Comparison of ENCODE assay signal across 8 cellular contexts in the genomic region with DNA sequence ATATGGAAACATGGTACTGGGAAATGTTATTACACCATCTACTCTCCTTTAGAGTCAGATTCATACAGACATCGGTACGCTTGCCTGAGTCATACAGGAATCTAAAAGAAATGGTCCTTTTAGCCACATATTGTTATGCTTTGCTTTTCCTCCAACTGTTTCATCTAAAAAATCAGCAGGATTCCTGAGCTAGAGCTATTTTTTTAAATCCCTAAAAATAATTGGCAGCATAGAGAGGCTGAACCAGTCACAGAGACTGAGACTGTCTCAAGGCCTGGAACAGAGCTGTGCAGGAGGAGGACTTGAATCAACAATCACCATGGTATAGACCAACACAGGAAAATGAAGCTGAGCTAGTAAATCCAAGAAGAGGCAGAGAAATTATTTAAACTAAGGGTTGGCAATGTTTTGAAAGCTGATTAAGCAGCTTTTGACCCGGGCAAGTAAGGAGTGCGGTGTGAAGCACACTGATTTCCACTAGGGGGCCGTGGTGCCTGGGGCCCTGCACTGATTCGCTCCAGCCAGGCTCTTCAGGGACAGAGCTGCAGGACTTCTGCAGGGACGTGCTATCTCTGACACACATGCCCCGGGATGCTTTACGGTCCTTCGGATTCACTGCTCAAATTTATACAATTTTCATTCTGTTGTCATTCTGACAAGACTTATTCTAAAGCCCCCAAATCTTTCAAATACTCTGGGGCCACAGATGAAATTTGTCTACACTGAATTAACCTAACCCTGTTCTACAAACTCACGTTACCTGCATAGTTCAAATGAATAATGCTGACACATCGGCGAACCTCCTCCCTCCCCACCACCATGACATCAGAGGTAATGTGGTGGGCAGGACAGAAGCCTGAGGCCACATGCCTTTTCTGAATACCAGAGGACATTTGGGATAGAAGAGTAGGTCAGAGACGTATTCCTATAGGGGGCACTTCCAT.
DNase-seq lines count a peak whose midpoint lies in the region; ATAC-seq, FAIRE-seq and TF ChIP-seq lines count a peak whose summit lies in the region.

No MANE protein-coding gene starts in this region.

- no peaks in the 10 kb centered on the region for H3K79me2 ChIP-seq in MM.1S (ENCODE audit: low read length)

- H3K36me3 ChIP-seq in A673 (ENCODE audit: insufficient read depth, low read length, poor library complexity, severe bottlenecking) (no peaks in the 10 kb centered on the region), MM.1S (replicated peaks; ENCODE audit: insufficient read depth, low read length) (no peaks in the 10 kb centered on the region)

- no peak for TF ChIP-seq POLR2A in GM12891 (IDR thresholded peaks at IDR 0.05; ENCODE audit: low read depth, low read length)

- no peaks in the 10 kb centered on the region for H4K20me1 ChIP-seq in MM.1S (ENCODE audit: insufficient read depth, low read length)

- H3K27me3 ChIP-seq in A673 (replicated peaks; ENCODE audit: insufficient read depth, low read depth, low read length, poor library complexity) (no peaks in the 10 kb centered on the region), MM.1S (replicated peaks; ENCODE audit: insufficient read depth, low read length) (no peaks in the 10 kb centered on the region)

- CTCF ChIA-PET in A673 (lab: Charles Lee), result interaction anchor here (0.5 to 1.2 kb wide), 7 partner anchors 96 to 807 kb away, joined by 3 to 13 read pairs (median 5); no protein-coding TSS in a partner anchor

- H3K4me3 ChIP-seq in A673 (ENCODE audit: low read depth, low read length, poor library complexity, severe bottlenecking) (no peak overlapping the region), MM.1S (ENCODE audit: low read length) (no peak overlapping the region), coronary artery (no peak overlapping the region)

- H3F3A ChIP-seq in MM.1S (ENCODE audit: insufficient read depth, low read length), result no peaks in the 10 kb centered on the region

- no peaks in the 10 kb centered on the region for H3K4me1 ChIP-seq in A673 (ENCODE audit: insufficient read depth, low read length, poor library complexity, severe bottlenecking)
- H3K4me1 ChIP-seq in MM.1S (ENCODE audit: low read length), result no peaks in the 10 kb centered on the region

- no peak overlapping the region for H3K9ac ChIP-seq in MM.1S (ENCODE audit: low read length)

- no peak overlapping the region for H3K27ac ChIP-seq in A673 (ENCODE audit: low read depth, low read length, poor library complexity, severe bottlenecking)
- no peak overlapping the region for H3K27ac ChIP-seq in MM.1S (ENCODE audit: low read length)
- no peak overlapping the region for H3K27ac ChIP-seq in coronary artery

- no peak overlapping the region for H2AFZ ChIP-seq in MM.1S (ENCODE audit: low read length)

- H3K4me2 ChIP-seq in MM.1S (ENCODE audit: low read depth, low read length), result no peak overlapping the region

- DNase-seq in A673 (ENCODE audit: low spot score) (peak; percentile 67), GM12891 (ENCODE audit: insufficient read length, low spot score) (peak; percentile 39), MM.1S (peak; percentile 55), coronary artery (ENCODE audit: low spot score) (no peak), lung microvascular endothelial cell (ENCODE audit: low read depth in 2 of 2) (peak; percentile 66 to 77)
- DNase-seq in stimulated activated CD8-positive, alpha-beta memory T cell treated with anti-CD3 and anti-CD28 coated beads, Interleukin-7, amount 100 ng/mL, for 24 hours (ENCODE audit: low read depth), result peak; percentile 16

- H3K9me3 ChIP-seq in A673 (ENCODE audit: low read depth, low read length, poor library complexity, severe bottlenecking) (no peaks in the 10 kb centered on the region), MM.1S (replicated peaks; ENCODE audit: insufficient read depth, low read length) (no peaks in the 10 kb centered on the region)

- TF ChIP-seq CTCF in A673 (conservative IDR thresholded peaks at IDR 0.05; ENCODE audit: low read depth, low read length) (peak; percentile 91), MM.1S (IDR thresholded peaks at IDR 0.05; ENCODE audit: low read length) (peak; percentile 82), coronary artery (IDR thresholded peaks at IDR 0.05) (peak; percentile 67)

- POLR2A ChIA-PET in A673 (lab: Charles Lee; ENCODE audit: low non-redundant PET), result no interaction called here

- no peaks in the 10 kb centered on the region for H3K9me2 ChIP-seq in MM.1S (replicated peaks; ENCODE audit: insufficient read depth, low read length)

- ATAC-seq in HG02610 (IDR thresholded peaks at IDR 0.05; ENCODE audit: unreplicated experiment), result peak; percentile 90

- intact Hi-C loops in A673 (cut with micrococcal nuclease; ENCODE audit: unreplicated experiment), result loop anchor here (5.0 to 10.0 kb wide), 5 partner anchors 168 to 983 kb away; no protein-coding TSS in a partner anchor

- FAIRE-seq in GM12891 (lab: Jason Lieb, UNC), result peak; percentile 64
- FAIRE-seq in TTC549 (lab: Jason Lieb, UNC), result peak; percentile 59

- no TSS peak for BruUV-seq in A673 (replicated peaks; lab: Mats Ljungman, UMichigan)

TF ChIP-seq in GM12891, 5 proteins besides CTCF, POLR2A, EP300 and RAD21:
- TF ChIP-seq SPI1 (IDR thresholded peaks at IDR 0.05; ENCODE audit: low read depth, low read length) (no peak), PAX5 (IDR thresholded peaks at IDR 0.05; ENCODE audit: insufficient read depth, low read length, severe bottlenecking) (no peak), POLR2AphosphoS5 (IDR thresholded peaks at IDR 0.05; ENCODE audit: low read depth, low read length) (no peak), TAF1 (IDR thresholded peaks at IDR 0.05; ENCODE audit: low read depth, low read length) (no peak), POU2F2 (IDR thresholded peaks at IDR 0.05; ENCODE audit: low read depth, low read length) (no peak)
